Comparison of ENCODE assay signal across 17 cellular contexts in genomic region chr20:34095825-34096224, GRCh38. TPM values are rescaled to one million over a fixed set of nuclear protein-coding genes. Genes with fewer than 3 reads are reported as not detected.
A peak's percentile ranks its signal among the peaks of the same experiment; 100 is the strongest.
DNase-seq lines count a peak whose midpoint lies in the region; ATAC-seq, FAIRE-seq and TF ChIP-seq lines count a peak whose summit lies in the region.
"Had no signal": no experiment of that assay in that cellular context is flagged by ENCODE, and none has a peak within 500 bp of the region (broad histone marks: within the 10 kb centered on the region; RNA-seq: fewer than 3 reads in every experiment).

No MANE protein-coding gene starts in this region.

- no peak for TF ChIP-seq RAD21 in GM12878 (IDR thresholded peaks at IDR 0.05; ENCODE audit: insufficient read depth, low read depth, low read length)

- H3K36me3 Mint-ChIP-seq in activated CD4-positive, alpha-beta T cell treated with anti-CD3 and anti-CD28 coated beads, Interleukin-2, amount 10 ng/mL, durations not matched to agents 24 days and 14 days (ENCODE audit: low read depth), result peaks cover 68% of the 10 kb centered on the region
- peaks cover 90% of the 10 kb centered on the region for H3K36me3 Mint-ChIP-seq in CD4-positive, alpha-beta T cell (ENCODE audit: low read depth)
- H3K36me3 Mint-ChIP-seq in IgD-negative memory B cell, result no peaks in the 10 kb centered on the region

- peak overlapping the region; percentile 22 for H3K27ac Mint-ChIP-seq in activated CD4-positive, alpha-beta T cell treated with anti-CD3 and anti-CD28 coated beads, Interleukin-2, amount 10 ng/mL, durations not matched to agents 24 days and 14 days
- peak overlapping the region; percentile 14 for H3K27ac Mint-ChIP-seq in CD4-positive, alpha-beta T cell
- peak overlapping the region in 2 of 3 donors; percentile 31 to 63 for H3K27ac Mint-ChIP-seq in IgD-negative memory B cell

- no peak for ATAC-seq in CD4-positive, alpha-beta T cell (ENCODE audit: poor library complexity)
- ATAC-seq in GM12878, result no peak

- DNase-seq in activated CD4-positive, alpha-beta T cell treated with anti-CD3 and anti-CD28 coated beads, Interleukin-2, amount 10 ng/mL, durations not matched to agents 24 days and 14 days, result no peak
- no peak for DNase-seq in activated CD4-positive, alpha-beta T cell treated with anti-CD3 and anti-CD28 coated beads, Interleukin-2, amount 50 U/mL, for 1 hour
- no peak for DNase-seq in CD4-positive, alpha-beta T cell
- no peak for DNase-seq in GM12878 (ENCODE audit: low read depth, low spot score)
- DNase-seq in cardiac septum (ENCODE audit: low spot score), result no peak
- DNase-seq in pons (ENCODE audit: low spot score), result no peak
- DNase-seq: 8988T, AML-193, Calu3, DMS 273 treated with DMSO at 0.1 percent for 48 hours, DMS79, GOT3, H9 had no signal

- no peaks in the 10 kb centered on the region for H3K9me3 ChIP-seq in CD4-positive, alpha-beta T cell (ENCODE audit: control insufficient read depth, low read length)
- H3K9me3 ChIP-seq in GM12878 (replicated peaks; ENCODE audit: control insufficient read depth, insufficient read depth, low read length), result no peaks in the 10 kb centered on the region
- H3K9me3 ChIP-seq: BLaER1 had no signal

- FAIRE-seq in GM12878 (lab: Jason Lieb, UNC), result no peak
- FAIRE-seq: GM12891, GM19239 had no signal

- peaks cover 21 to 46% of the 10 kb centered on the region in 2 experiments for H3K36me3 ChIP-seq in GM12878 (ENCODE audit: control insufficient read depth in 2 of 2, insufficient read depth in 2 of 2, low read length in 1 of 2)

- CTCF ChIA-PET in CD4-positive, alpha-beta T cell (lab: Charles Lee), result no interaction called here
- CTCF ChIA-PET in GM12878 (lab: Yijun Ruan, JAX), result interaction anchor here (1.5 kb wide), 1 partner anchor 34 kb away, joined by 4 read pairs; no protein-coding TSS in a partner anchor

- no peak overlapping the region for H2AFZ ChIP-seq in GM12878 (ENCODE audit: control insufficient read depth, low read depth, low read length)

- no peaks in the 10 kb centered on the region; the same call in 1 of the 2 replicates for H3K79me2 ChIP-seq in GM12878 (ENCODE audit: control insufficient read depth, insufficient read depth, low read length)

- no peaks in the 10 kb centered on the region for H4K20me1 ChIP-seq in GM12878 (ENCODE audit: control insufficient read depth, insufficient read depth)

- SMC1A ChIA-PET in GM12878 (lab: Charles Lee; ENCODE audit: uncharacterized antibody, unreplicated experiment), result interaction anchor here (1.7 kb wide), 1 partner anchor 8 kb away, joined by 12 read pairs; no protein-coding TSS in a partner anchor

- no peak overlapping the region for H3K4me3 ChIP-seq in GM12878
- H3K4me3 ChIP-seq: BLaER1 had no signal

- no peak overlapping the region for H3K27ac ChIP-seq in CD4-positive, alpha-beta T cell (ENCODE audit: low read depth, low read length)
- no peak overlapping the region for H3K27ac ChIP-seq in GM12878 (ENCODE audit: control insufficient read depth, insufficient read depth)
- H3K27ac ChIP-seq: BLaER1 had no signal

- RAD21 ChIA-PET in GM12878 (lab: Charles Lee; ENCODE audit: unreplicated experiment), result no interaction called here

- intact Hi-C loops in activated CD4-positive, alpha-beta T cell treated with anti-CD3 and anti-CD28 coated beads, Interleukin-2, amount 10 ng/mL, durations not matched to agents 24 days and 14 days (cut with micrococcal nuclease), result no loop called here
- intact Hi-C loops in CD4-positive, alpha-beta T cell (cut with DNase I, micrococcal nuclease), result no loop called here
- intact Hi-C loops in GM12878 (cut with micrococcal nuclease; ENCODE audit: unreplicated experiment), result no loop called here
- intact Hi-C loops in cardiac septum (cut with DNase I), result no loop called here

- H3K4me1 ChIP-seq in GM12878 (ENCODE audit: control insufficient read depth, insufficient read depth, low read length), result no peaks in the 10 kb centered on the region
- H3K4me1 ChIP-seq: BLaER1 had no signal

- POLR2A ChIA-PET in CD4-positive, alpha-beta T cell (lab: Charles Lee), result interaction anchor here (0.7 to 3.9 kb wide), 2 partner anchors 16 to 100 kb away, joined by 3 to 18 read pairs; partner anchors contain the start of gene EIF2S2
- POLR2A ChIA-PET in GM12878 (lab: Charles Lee), result interaction anchor here (0.6 kb wide), 1 partner anchor 70 kb away, joined by 3 read pairs; no protein-coding TSS in a partner anchor

- 0 out of 2 replicates have a peak, but pooled peaks have one; percentile 25 for TF ChIP-seq POLR2A in GM12878 (IDR thresholded peaks at IDR 0.05; ENCODE audit: low read depth, low read length)

- no peak for TF ChIP-seq EP300 in GM12878 (IDR thresholded peaks at IDR 0.05; ENCODE audit: borderline replicate concordance in 1 of 2, control insufficient read depth in 1 of 2, low read depth in 2 of 2, low read length in 2 of 2)

- H3K27me3 Mint-ChIP-seq in activated CD4-positive, alpha-beta T cell treated with anti-CD3 and anti-CD28 coated beads, Interleukin-2, amount 10 ng/mL, durations not matched to agents 24 days and 14 days, result no peaks in the 10 kb centered on the region
- H3K27me3 Mint-ChIP-seq in CD4-positive, alpha-beta T cell, result no peaks in the 10 kb centered on the region
- no peaks in the 10 kb centered on the region for H3K27me3 Mint-ChIP-seq in IgD-negative memory B cell

- peaks cover 4% of the 10 kb centered on the region for H3K4me1 Mint-ChIP-seq in activated CD4-positive, alpha-beta T cell treated with anti-CD3 and anti-CD28 coated beads, Interleukin-2, amount 10 ng/mL, durations not matched to agents 24 days and 14 days
- H3K4me1 Mint-ChIP-seq in CD4-positive, alpha-beta T cell (ENCODE audit: low read depth), result peaks cover 14% of the 10 kb centered on the region
- H3K4me1 Mint-ChIP-seq in IgD-negative memory B cell, result peaks cover 0 to 4% (median 0%) of the 10 kb centered on the region in 3 donors
- H3K4me1 Mint-ChIP-seq: H9 had no signal

- H3K9ac ChIP-seq in GM12878 (ENCODE audit: control insufficient read depth, insufficient read depth, low read length), result no peak overlapping the region
- H3K9ac ChIP-seq: BLaER1 had no signal

- in situ Hi-C loops in GM12878 (cut with MboI), result no loop called here

- H3K4me3 Mint-ChIP-seq in activated CD4-positive, alpha-beta T cell treated with anti-CD3 and anti-CD28 coated beads, Interleukin-2, amount 10 ng/mL, durations not matched to agents 24 days and 14 days, result no peak overlapping the region
- H3K4me3 Mint-ChIP-seq in CD4-positive, alpha-beta T cell, result no peak overlapping the region
- no peak overlapping the region for H3K4me3 Mint-ChIP-seq in IgD-negative memory B cell
- H3K4me3 Mint-ChIP-seq: H9 had no signal

- TF ChIP-seq CTCF in CD4-positive, alpha-beta T cell (IDR thresholded peaks at IDR 0.05), result no peak
- TF ChIP-seq CTCF in GM12878 (IDR thresholded peaks at IDR 0.05 in 2 of 3, conservative IDR thresholded peaks at IDR 0.05 in 1 of 3; ENCODE audit: control insufficient read depth in 2 of 3, extremely low read depth in 1 of 3, insufficient read depth in 1 of 3, low read depth in 3 of 3, low read length in 3 of 3), result no peak

- BruUV-seq in GM12878 (replicated peaks; lab: Mats Ljungman, UMichigan), result no TSS peak

- H3K9me3 Mint-ChIP-seq in activated CD4-positive, alpha-beta T cell treated with anti-CD3 and anti-CD28 coated beads, Interleukin-2, amount 10 ng/mL, durations not matched to agents 24 days and 14 days, result no peaks in the 10 kb centered on the region
- H3K9me3 Mint-ChIP-seq in CD4-positive, alpha-beta T cell, result no peaks in the 10 kb centered on the region
- H3K9me3 Mint-ChIP-seq in IgD-negative memory B cell, result no peaks in the 10 kb centered on the region
- H3K9me3 Mint-ChIP-seq: H9 had no signal

- H3K4me2 ChIP-seq in GM12878 (ENCODE audit: control insufficient read depth, insufficient read depth), result no peak overlapping the region
- H3K4me2 ChIP-seq: BLaER1 had no signal

- no peaks in the 10 kb centered on the region for H3K27me3 ChIP-seq in CD4-positive, alpha-beta T cell (ENCODE audit: control insufficient read depth, insufficient read depth, low read length)
- no peaks in the 10 kb centered on the region for H3K27me3 ChIP-seq in GM12878 (replicated peaks in 1 of 2; ENCODE audit: control insufficient read depth in 2 of 2, insufficient read depth in 2 of 2, low read length in 1 of 2)
- H3K27me3 ChIP-seq: BLaER1 had no signal

RNA-seq across cellular contexts. Expression of gene EIF2S2, which starts 16.2 kb away (rescaled TPM):
- 106 and 107 TPM in 2 replicates for total RNA-seq in activated CD4-positive, alpha-beta T cell treated with anti-CD3 and anti-CD28 coated beads, Interleukin-2, amount 10 ng/mL, durations not matched to agents 24 days and 14 days
- total RNA-seq in CD4-positive, alpha-beta T cell, result 10 to 100 TPM; 21.8 to 23.2 TPM
- polyA plus RNA-seq in IgD-negative memory B cell, result 22.8 TPM
- total RNA-seq in GM12878 (2013; cell fraction: nucleolus; rRNA removed), result 19.3 and 19.8 TPM in 2 replicates
- 78.6 and 96.7 TPM in 2 replicates for total RNA-seq in GM12878 (2014; rRNA removed)
- total RNA-seq in GM12878 (2014; rRNA removed; fragmentation: Illumina TruSeq; extraction: Trizol), result 144 and 153 TPM in 2 replicates
- total RNA-seq in GM12878 (2021), result 80.2 and 84.1 TPM in 2 replicates
- polyA plus RNA-seq in GM12878 (2011; ENCODE audit: low read depth), result 79.9 TPM
- polyA plus RNA-seq in GM12878 (2011; rRNA removed), result 88.7 and 134 TPM in 2 replicates
- polyA plus RNA-seq in GM12878 (2011; cell fraction: cytosol; rRNA removed), result 40.4 and 43.0 TPM in 2 replicates
- 27.3 and 28.2 TPM in 2 replicates for polyA plus RNA-seq in GM12878 (2011; cell fraction: nucleus; rRNA removed)
- 89.2 and 98.1 TPM in 2 replicates for polyA plus RNA-seq in GM12878 (2012)
- 153 and 161 TPM in 2 replicates for polyA plus RNA-seq in GM12878 (2014; fragmentation: Illumina TruSeq; extraction: Trizol)
- 100 to 1,000 TPM in 1 of 2 experiments, 10 to 100 TPM in 1; 60.2 to 103 TPM for polyA plus RNA-seq in GM12878 (2014; fragmentation: Nextera tagmentation; extraction: Ambion mirVana)
- polyA plus RNA-seq in GM12878 (2014; rRNA removed), result 76.0 and 84.6 TPM in 2 replicates
- polyA plus RNA-seq in GM12878 (2016; fragmentation: Nextera tagmentation; extraction: Ambion mirVana), result 10 to 100 TPM; 78.1 to 79.0 TPM
- 25.0 and 32.9 TPM in 2 replicates for polyA minus RNA-seq in GM12878 (2011; rRNA and poly(A)+ RNA removed)
- 15.5 and 17.9 TPM in 2 replicates for polyA minus RNA-seq in GM12878 (2011; cell fraction: cytosol; rRNA and poly(A)+ RNA removed)
- polyA minus RNA-seq in GM12878 (2011; cell fraction: nucleus; rRNA and poly(A)+ RNA removed), result 8.2 and 12.4 TPM in 2 replicates
- total RNA-seq in cardiac septum, result 38.3 TPM
